Comparison of ENCODE assay signal across 14 cellular contexts in genomic region chr9:7237473-7238243, GRCh38.
DNase-seq lines count a peak whose midpoint lies in the region; ATAC-seq, FAIRE-seq and TF ChIP-seq lines count a peak whose summit lies in the region.
"Had no signal": no experiment of that assay in that cellular context is flagged by ENCODE, and none has a peak within 500 bp of the region (broad histone marks: within the 10 kb centered on the region; RNA-seq: fewer than 3 reads in every experiment).

No MANE protein-coding gene starts in this region.

- H3F3A ChIP-seq in GM23338 (replicated peaks; ENCODE audit: low read depth): 0 out of 2 replicates have a peak, but pooled peaks cover 4% of the 10 kb centered on the region

- H2AK5ac ChIP-seq in H1 (ENCODE audit: low read depth, low read length): no peak overlapping the region

- H3K9me3 ChIP-seq in H1 (ENCODE audit: insufficient read depth in 2 of 2, low read depth in 1 of 2, low read length in 1 of 2) (no peaks in the 10 kb centered on the region), gastroesophageal sphincter (peaks cover 0 to 10% (median 0%) of the 10 kb centered on the region in 3 donors)
- H3K9me3 ChIP-seq: gastrocnemius medialis had no signal

- no peak overlapping the region for H3K56ac ChIP-seq in H1 (replicated peaks; ENCODE audit: insufficient read length, low read depth, low read length)

- no peak overlapping the region for H2AFZ ChIP-seq in H1 (ENCODE audit: low read length)
- H2AFZ ChIP-seq in GM23338: no peak overlapping the region

- H3K27ac Mint-ChIP-seq in activated CD4-positive, alpha-beta memory T cell treated with anti-CD3 and anti-CD28 coated beads, Interleukin-2, amount 10 ng/mL, durations not matched to agents 7 days and 5 days: peak overlapping the region; percentile 11
- H3K27ac Mint-ChIP-seq in activated CD4-positive, alpha-beta memory T cell treated with anti-CD3 and anti-CD28 coated beads for 36 hours: no peak overlapping the region
- no peak overlapping the region for H3K27ac Mint-ChIP-seq in GM23338
- H3K27ac Mint-ChIP-seq: activated CD8-positive, alpha-beta memory T cell treated with anti-CD3 and anti-CD28 coated beads, Interleukin-2, amount 10 ng/mL, durations not matched to agents 7 days and 5 days; activated naive CD8-positive, alpha-beta T cell treated with anti-CD3 and anti-CD28 coated beads, Interleukin-2, amount 10 ng/mL, durations not matched to agents 7 days and 5 days had no signal

- TF ChIP-seq EP300 in H1 (IDR thresholded peaks at IDR 0.05; ENCODE audit: borderline replicate concordance in 1 of 2, low read depth in 2 of 2, low read length in 2 of 2) (no peak), gastroesophageal sphincter (IDR thresholded peaks at IDR 0.05) (no peak)

- no peaks in the 10 kb centered on the region for H4K20me1 ChIP-seq in H1 (replicated peaks in 1 of 2; ENCODE audit: control insufficient read depth in 1 of 2, insufficient read depth in 2 of 2, low read length in 2 of 2)
- no peaks in the 10 kb centered on the region for H4K20me1 ChIP-seq in GM23338 (replicated peaks; ENCODE audit: insufficient read depth)

- H3K27me3 ChIP-seq in H1 (replicated peaks in 1 of 4; ENCODE audit: control insufficient read depth in 3 of 4, extremely low read depth in 1 of 4, insufficient read depth in 3 of 4, low read length in 3 of 4) (no peaks in the 10 kb centered on the region), gastroesophageal sphincter (no peaks in the 10 kb centered on the region), GM23338 (ENCODE audit: insufficient read depth) (no peaks in the 10 kb centered on the region)
- H3K27me3 ChIP-seq: gastrocnemius medialis had no signal

- H4K8ac ChIP-seq in H1 (ENCODE audit: extremely low read depth, insufficient read depth, low read length): no peak overlapping the region

- no peak for TF ChIP-seq POLR2A in H1 (IDR thresholded peaks at IDR 0.05; ENCODE audit: control extremely low read depth in 1 of 2, low read depth in 2 of 2, low read length in 2 of 2)
- TF ChIP-seq POLR2A in gastroesophageal sphincter (IDR thresholded peaks at IDR 0.05): no peak

- ATAC-seq in gastroesophageal sphincter (no peak), GM19452 (IDR thresholded peaks at IDR 0.05; ENCODE audit: unreplicated experiment) (no peak), GM23338 (no peak)
- ATAC-seq: gastrocnemius medialis had no signal

- H2BK5ac ChIP-seq in H1 (ENCODE audit: low read depth, low read length): no peak overlapping the region

- DNase-seq in activated CD4-positive, alpha-beta memory T cell treated with anti-CD3 and anti-CD28 coated beads, Interleukin-2, amount 10 ng/mL, durations not matched to agents 7 days and 5 days: no peak
- DNase-seq in activated CD4-positive, alpha-beta memory T cell treated with anti-CD3 and anti-CD28 coated beads for 36 hours: no peak
- DNase-seq in NCI-H1930 (lab: John Stamatoyannopoulos, UW): peak; percentile 68 to 79
- no peak for DNase-seq in H1 (ENCODE audit: low read depth in 1 of 2, low spot score in 2 of 2)
- no peak for DNase-seq in OCI-M2 (lab: John Stamatoyannopoulos, UW; ENCODE audit: unreplicated experiment)
- no peak for DNase-seq in GM23338 (ENCODE audit: low spot score)
- DNase-seq: activated CD8-positive, alpha-beta memory T cell treated with anti-CD3 and anti-CD28 coated beads, Interleukin-2, amount 10 ng/mL, durations not matched to agents 7 days and 5 days; activated naive CD8-positive, alpha-beta T cell treated with anti-CD3 and anti-CD28 coated beads, Interleukin-2, amount 10 ng/mL, durations not matched to agents 7 days and 5 days; gastrocnemius medialis; islet precursor cell; NCI-H446 treated with DMSO at 0.1 percent for 48 hours; stimulated activated CD4-positive, alpha-beta T cell treated with anti-CD3 and anti-CD28 coated beads, Interleukin-1b, Interleukin-23, amount 100 ng/mL, for 48 hours had no signal

- peak overlapping the region; percentile 60; the same call in 1 of the 2 replicates for H2BK12ac ChIP-seq in H1 (ENCODE audit: low read depth, low read length)

- H3K4me2 ChIP-seq in H1 (ENCODE audit: insufficient read depth in 1 of 2, low read depth in 2 of 2, low read length in 2 of 2): no peak overlapping the region
- no peak overlapping the region for H3K4me2 ChIP-seq in GM23338

- H3K4me1 Mint-ChIP-seq in activated CD4-positive, alpha-beta memory T cell treated with anti-CD3 and anti-CD28 coated beads, Interleukin-2, amount 10 ng/mL, durations not matched to agents 7 days and 5 days: peaks cover 23% of the 10 kb centered on the region
- no peaks in the 10 kb centered on the region for H3K4me1 Mint-ChIP-seq in activated CD4-positive, alpha-beta memory T cell treated with anti-CD3 and anti-CD28 coated beads for 36 hours (ENCODE audit: low read depth)
- H3K4me1 Mint-ChIP-seq in GM23338: peaks cover 40% of the 10 kb centered on the region

- no peak overlapping the region for H2BK120ac ChIP-seq in H1 (replicated peaks; ENCODE audit: low read depth, low read length)

- H3K18ac ChIP-seq in H1 (ENCODE audit: extremely low read depth, low read length): no peak overlapping the region

- TF ChIP-seq RAD21 in H1 (IDR thresholded peaks at IDR 0.05 in 1 of 2, conservative IDR thresholded peaks at IDR 0.05 in 1 of 2; ENCODE audit: low read depth in 2 of 2, low read length in 2 of 2): no peak

- H3K79me2 ChIP-seq in H1 (ENCODE audit: control insufficient read depth in 1 of 2, insufficient read depth in 2 of 2, low read length in 2 of 2): no peaks in the 10 kb centered on the region
- H3K79me2 ChIP-seq in GM23338 (replicated peaks; ENCODE audit: insufficient read depth): no peaks in the 10 kb centered on the region

- no peak overlapping the region for H3K4me3 Mint-ChIP-seq in activated CD4-positive, alpha-beta memory T cell treated with anti-CD3 and anti-CD28 coated beads, Interleukin-2, amount 10 ng/mL, durations not matched to agents 7 days and 5 days
- H3K4me3 Mint-ChIP-seq in activated CD4-positive, alpha-beta memory T cell treated with anti-CD3 and anti-CD28 coated beads for 36 hours: no peak overlapping the region
- H3K4me3 Mint-ChIP-seq in GM23338: no peak overlapping the region
- H3K4me3 Mint-ChIP-seq: activated CD8-positive, alpha-beta memory T cell treated with anti-CD3 and anti-CD28 coated beads, Interleukin-2, amount 10 ng/mL, durations not matched to agents 7 days and 5 days; activated naive CD8-positive, alpha-beta T cell treated with anti-CD3 and anti-CD28 coated beads, Interleukin-2, amount 10 ng/mL, durations not matched to agents 7 days and 5 days had no signal

- peaks cover 2% of the 10 kb centered on the region; the same call in 1 of the 2 replicates for H3K9me2 ChIP-seq in GM23338 (ENCODE audit: insufficient read depth)

- H3K27ac ChIP-seq in H1 (ENCODE audit: low read depth, low read length): no peak overlapping the region
- no peak overlapping the region for H3K27ac ChIP-seq in gastroesophageal sphincter
- H3K27ac ChIP-seq in GM23338 (ENCODE audit: low read depth): no peak overlapping the region
- H3K27ac ChIP-seq: gastrocnemius medialis had no signal

- POLR2A ChIA-PET in activated CD4-positive, alpha-beta memory T cell treated with anti-CD3 and anti-CD28 coated beads, Interleukin-2, amount 10 ng/mL, durations not matched to agents 7 days and 5 days (lab: Charles Lee): interaction anchor here (1.4 kb wide), 1 partner anchor 8 kb away, joined by 3 read pairs; no protein-coding TSS in a partner anchor
- POLR2A ChIA-PET in activated CD4-positive, alpha-beta memory T cell treated with anti-CD3 and anti-CD28 coated beads for 36 hours (lab: Charles Lee): no interaction called here
- POLR2A ChIA-PET in H1 (lab: Charles Lee; ENCODE audit: partially characterized antibody): no interaction called here

- peaks cover 2% of the 10 kb centered on the region for H3K36me3 Mint-ChIP-seq in activated CD4-positive, alpha-beta memory T cell treated with anti-CD3 and anti-CD28 coated beads, Interleukin-2, amount 10 ng/mL, durations not matched to agents 7 days and 5 days (ENCODE audit: low read depth)
- no peaks in the 10 kb centered on the region for H3K36me3 Mint-ChIP-seq in activated CD4-positive, alpha-beta memory T cell treated with anti-CD3 and anti-CD28 coated beads for 36 hours
- H3K36me3 Mint-ChIP-seq in GM23338 (ENCODE audit: low read depth): peaks cover 6% of the 10 kb centered on the region; the same call in 2 of the 3 replicates
- H3K36me3 Mint-ChIP-seq: activated CD8-positive, alpha-beta memory T cell treated with anti-CD3 and anti-CD28 coated beads, Interleukin-2, amount 10 ng/mL, durations not matched to agents 7 days and 5 days; activated naive CD8-positive, alpha-beta T cell treated with anti-CD3 and anti-CD28 coated beads, Interleukin-2, amount 10 ng/mL, durations not matched to agents 7 days and 5 days had no signal

- no peaks in the 10 kb centered on the region for H3K79me1 ChIP-seq in H1 (ENCODE audit: low read depth, low read length)

- peak overlapping the region; percentile 7 for H4K91ac ChIP-seq in H1 (replicated peaks; ENCODE audit: insufficient read length, low read length)

- no peak for TF ChIP-seq CTCF in H1 (IDR thresholded peaks at IDR 0.05; ENCODE audit: control extremely low read depth in 1 of 3, insufficient read depth in 1 of 3, low read depth in 1 of 3, low read length in 3 of 3)
- no peak for TF ChIP-seq CTCF in gastroesophageal sphincter (IDR thresholded peaks at IDR 0.05)
- no peak for TF ChIP-seq CTCF in GM23338 (conservative IDR thresholded peaks at IDR 0.05; ENCODE audit: low read depth in 2 of 2)

- peaks cover 2% of the 10 kb centered on the region for H3K27me3 Mint-ChIP-seq in activated CD4-positive, alpha-beta memory T cell treated with anti-CD3 and anti-CD28 coated beads, Interleukin-2, amount 10 ng/mL, durations not matched to agents 7 days and 5 days
- no peaks in the 10 kb centered on the region for H3K27me3 Mint-ChIP-seq in activated CD4-positive, alpha-beta memory T cell treated with anti-CD3 and anti-CD28 coated beads for 36 hours
- peaks cover 15% of the 10 kb centered on the region for H3K27me3 Mint-ChIP-seq in GM23338 (ENCODE audit: insufficient read depth, low read depth, poor library complexity)

- H2BK20ac ChIP-seq in H1 (ENCODE audit: low read length): peak overlapping the region; percentile 23; the same call in 1 of the 2 replicates

- no peak overlapping the region for H3K14ac ChIP-seq in H1 (ENCODE audit: insufficient read length)

- no peak for FAIRE-seq in H1 (lab: Jason Lieb, UNC)

- H3K9ac ChIP-seq in H1 (replicated peaks in 1 of 4; ENCODE audit: extremely low read depth in 1 of 4, low read depth in 3 of 4, low read length in 3 of 4): no peak overlapping the region

- no peak overlapping the region for H3K4ac ChIP-seq in H1 (replicated peaks; ENCODE audit: insufficient read length, low read depth, low read length)

- H3K4me1 ChIP-seq in H1 (replicated peaks in 1 of 4; ENCODE audit: control insufficient read depth in 3 of 4, insufficient read depth in 4 of 4, low read length in 3 of 4) (peaks cover 0 to 11% (median 5%) of the 10 kb centered on the region in 4 experiments; a peak in 4 of 7 replicates), gastroesophageal sphincter (no peaks in the 10 kb centered on the region), GM23338 (ENCODE audit: insufficient read depth) (peaks cover 37% of the 10 kb centered on the region)
- H3K4me1 ChIP-seq: gastrocnemius medialis had no signal

- no peaks in the 10 kb centered on the region; the same call in 1 of the 2 replicates for H3K23me2 ChIP-seq in H1 (ENCODE audit: low read depth, low read length)

- H3K4me3 ChIP-seq in H1 (ENCODE audit: extremely low read depth in 1 of 4, insufficient read depth in 2 of 4, low read depth in 3 of 4, low read length in 4 of 4): no peak overlapping the region
- no peak overlapping the region for H3K4me3 ChIP-seq in gastroesophageal sphincter
- H3K4me3 ChIP-seq in GM23338: no peak overlapping the region
- H3K4me3 ChIP-seq: gastrocnemius medialis had no signal

- H3K23ac ChIP-seq in H1 (ENCODE audit: insufficient read length): no peak overlapping the region

- CTCF ChIA-PET in activated CD4-positive, alpha-beta memory T cell treated with anti-CD3 and anti-CD28 coated beads, Interleukin-2, amount 10 ng/mL, durations not matched to agents 7 days and 5 days (lab: Charles Lee): interaction anchor here (0.7 to 1.7 kb wide), 4 partner anchors 21 to 410 kb away, joined by 3 to 8 read pairs (median 4); no protein-coding TSS in a partner anchor
- CTCF ChIA-PET in activated CD4-positive, alpha-beta memory T cell treated with anti-CD3 and anti-CD28 coated beads for 36 hours (lab: Charles Lee): interaction anchor here (1.1 kb wide), 1 partner anchor 299 kb away, joined by 3 read pairs; no protein-coding TSS in a partner anchor
- CTCF ChIA-PET in H1 (lab: Charles Lee; ENCODE audit: partially characterized antibody): interaction anchor here (0.6 to 4.2 kb wide), 9 partner anchors 8 to 1599 kb away, joined by 3 to 20 read pairs (median 4); no protein-coding TSS in a partner anchor

- H2BK15ac ChIP-seq in H1 (ENCODE audit: low read length): no peak overlapping the region; the same call in 1 of the 2 replicates

- 89% methylated on average over 1 of the region's 1 CpG; no CpG with 5 or more reads in 1 of the 2 experiments for WGBS in H1 (ENCODE audit: extremely low coverage in 1 of 2, insufficient coverage in 1 of 2, insufficient read length in 1 of 2, insufficient replicate concordance in 2 of 2, low coverage in 1 of 2, low lambda C conversion rate in 2 of 2, missing lambda C conversion rate in 1 of 2), 2 experiments
- WGBS in gastroesophageal sphincter (ENCODE audit: low coverage in 1 of 2), 2 donors: 63% methylated on average over 1 of the region's 1 CpG; no CpG with 5 or more reads in 1 of the 2 donors

- peaks cover 3% of the 10 kb centered on the region for H3K9me3 Mint-ChIP-seq in activated CD4-positive, alpha-beta memory T cell treated with anti-CD3 and anti-CD28 coated beads, Interleukin-2, amount 10 ng/mL, durations not matched to agents 7 days and 5 days
- H3K9me3 Mint-ChIP-seq in activated CD4-positive, alpha-beta memory T cell treated with anti-CD3 and anti-CD28 coated beads for 36 hours: no peaks in the 10 kb centered on the region
- H3K9me3 Mint-ChIP-seq in GM23338: peaks cover 11% of the 10 kb centered on the region; the same call in 2 of the 3 replicates

- H3K36me3 ChIP-seq in H1 (ENCODE audit: control insufficient read depth in 2 of 4, insufficient read depth in 4 of 4, low read length in 3 of 4): no peaks in the 10 kb centered on the region
- H3K36me3 ChIP-seq in gastroesophageal sphincter: no peaks in the 10 kb centered on the region
- H3K36me3 ChIP-seq in GM23338 (ENCODE audit: insufficient read depth): no peaks in the 10 kb centered on the region
- H3K36me3 ChIP-seq: gastrocnemius medialis had no signal

- intact Hi-C loops in activated CD4-positive, alpha-beta memory T cell treated with anti-CD3 and anti-CD28 coated beads for 36 hours (cut with micrococcal nuclease): no loop called here

- H4K5ac ChIP-seq in H1 (ENCODE audit: insufficient read length, low read depth, low read length): no peak overlapping the region

Comparison
In these comparisons a context has a peak if more than half of its experiments do, and no peak if none do; other contexts are left out.
1. DNase-seq: peak in NCI-H1930 (2 of 2); none in activated CD4-positive, alpha-beta memory T cell treated with anti-CD3 and anti-CD28 coated beads, Interleukin-2, amount 10 ng/mL, durations not matched to agents 7 days and 5 days (single experiment), activated CD4-positive, alpha-beta memory T cell treated with anti-CD3 and anti-CD28 coated beads for 36 hours (single experiment), H1 (0 of 2), OCI-M2 (single experiment) and GM23338 (single experiment).